8 cellular contexts compared by ENCODE assay signal in genomic region chr10:61987537-61987936, GRCh38.
DNase-seq lines count a peak whose midpoint lies in the region; ATAC-seq, FAIRE-seq and TF ChIP-seq lines count a peak whose summit lies in the region.

No MANE protein-coding gene starts in this region.

- intact Hi-C loops in OCI-LY7 (cut with micrococcal nuclease; ENCODE audit: unreplicated experiment) (no loop called here), kidney (cut with DNase I) (no loop called here)

- H3K9me3 ChIP-seq in OCI-LY7 (ENCODE audit: low read length) (0 out of 2 replicates have a peak, but pooled peaks cover 4% of the 10 kb centered on the region), kidney (ENCODE audit: control insufficient read depth in 1 of 2, low read length in 2 of 2) (no peaks in the 10 kb centered on the region)

- no peaks in the 10 kb centered on the region for H3K27me3 Mint-ChIP-seq in osteocyte (ENCODE audit: unreplicated experiment)

- peaks cover 40% of the 10 kb centered on the region for H3K4me1 Mint-ChIP-seq in osteocyte (ENCODE audit: unreplicated experiment)

- CTCF ChIA-PET in OCI-LY7 (lab: Charles Lee; ENCODE audit: unreplicated experiment): interaction anchor here (0.5 to 1.7 kb wide), 2 partner anchors 24 to 499 kb away, joined by 3 to 7 read pairs; no protein-coding TSS in a partner anchor

- H3K27ac Mint-ChIP-seq in osteocyte (ENCODE audit: unreplicated experiment): peak overlapping the region; percentile 83

- H3K9me2 ChIP-seq in OCI-LY7 (ENCODE audit: insufficient read depth, low read length): no peaks in the 10 kb centered on the region

- H3K9me3 Mint-ChIP-seq in osteocyte (ENCODE audit: unreplicated experiment): no peaks in the 10 kb centered on the region

- H3K9ac ChIP-seq in kidney (ENCODE audit: low read length in 2 of 2): no peak overlapping the region

- no peaks in the 10 kb centered on the region for H4K20me1 ChIP-seq in OCI-LY7 (ENCODE audit: insufficient read depth, low read length)

- peak overlapping the region; percentile 99 for H3K27ac ChIP-seq in OCI-LY7 (ENCODE audit: low read depth, low read length, poor library complexity, severe bottlenecking)
- H3K27ac ChIP-seq in kidney (ENCODE audit: low read depth in 2 of 2, low read length in 2 of 2): peak overlapping the region in 1 of 2 donors; percentile 59

- peaks cover 30% of the 10 kb centered on the region for H3K36me3 ChIP-seq in OCI-LY7 (ENCODE audit: insufficient read depth, low read length)
- no peaks in the 10 kb centered on the region for H3K36me3 ChIP-seq in kidney (ENCODE audit: control insufficient read depth in 1 of 2, insufficient read depth in 2 of 2, low read length in 2 of 2)

- POLR2A ChIA-PET in OCI-LY7 (lab: Charles Lee): interaction anchor here (0.6 to 12.9 kb wide), 19 partner anchors 8 to 94 kb away, joined by 3 to 222 read pairs (median 8); partner anchors contain the start of gene ARID5B

- H3K36me3 Mint-ChIP-seq in osteocyte (ENCODE audit: unreplicated experiment): peaks cover 18% of the 10 kb centered on the region

- H3K4me3 Mint-ChIP-seq in osteocyte (ENCODE audit: unreplicated experiment): no peak overlapping the region

- no peak for FAIRE-seq in kidney (lab: Jason Lieb, UNC)

- peak; percentile 50 for DNase-seq in OCI-LY7 (ENCODE audit: low spot score)
- no peak for DNase-seq in osteocyte (ENCODE audit: extremely low spot score, unreplicated experiment)
- DNase-seq in kidney: no peak
- DNase-seq in HUDEP-2 (lab: John Stamatoyannopoulos, UW; ENCODE audit: unreplicated experiment in 76 of 76): no peak
- DNase-seq in NOMO-1 (lab: John Stamatoyannopoulos, UW; ENCODE audit: unreplicated experiment in 2 of 2): no peak
- no peak for DNase-seq in SIG-M5 (lab: John Stamatoyannopoulos, UW)

- BruUV-seq in OCI-LY7 (replicated peaks; lab: Mats Ljungman, UMichigan): TSS peak; percentile 96

- H3K79me2 ChIP-seq in OCI-LY7 (ENCODE audit: insufficient read depth, low read depth, low read length): peaks cover 66% of the 10 kb centered on the region; the same call in 1 of the 2 replicates

- H3K4me2 ChIP-seq in OCI-LY7 (ENCODE audit: low read length): peak overlapping the region; percentile 81

- ATAC-seq in GM18858 (IDR thresholded peaks at IDR 0.05; ENCODE audit: unreplicated experiment) (peak; percentile 13), HG02571 (IDR thresholded peaks at IDR 0.05; ENCODE audit: unreplicated experiment) (peak; percentile 9)

- TF ChIP-seq CTCF in OCI-LY7 (conservative IDR thresholded peaks at IDR 0.05; ENCODE audit: low read length) (no peak), osteocyte (IDR thresholded peaks at IDR 0.05) (no peak), kidney (IDR thresholded peaks at IDR 0.05; ENCODE audit: borderline replicate concordance, extremely low read depth, insufficient read depth) (no peak)

- H3K4me3 ChIP-seq in OCI-LY7 (ENCODE audit: low read depth, low read length, poor library complexity, severe bottlenecking) (peak overlapping the region; percentile 55), kidney (ENCODE audit: low read length in 2 of 2) (peak overlapping the region in 1 of 2 donors; percentile 40)

- H3K4me1 ChIP-seq in OCI-LY7 (ENCODE audit: insufficient read depth, low read length, poor library complexity, severe bottlenecking) (peaks cover 96% of the 10 kb centered on the region), kidney (ENCODE audit: control insufficient read depth in 1 of 2, insufficient read depth in 1 of 2, low read depth in 1 of 2, low read length in 2 of 2) (peaks cover 7 to 13% of the 10 kb centered on the region in 2 donors)

- H2AFZ ChIP-seq in OCI-LY7 (ENCODE audit: low read length): peak overlapping the region; percentile 0; the same call in 1 of the 2 replicates
